Comparison of ENCODE assay signal across 8 cellular contexts in the genomic region with DNA sequence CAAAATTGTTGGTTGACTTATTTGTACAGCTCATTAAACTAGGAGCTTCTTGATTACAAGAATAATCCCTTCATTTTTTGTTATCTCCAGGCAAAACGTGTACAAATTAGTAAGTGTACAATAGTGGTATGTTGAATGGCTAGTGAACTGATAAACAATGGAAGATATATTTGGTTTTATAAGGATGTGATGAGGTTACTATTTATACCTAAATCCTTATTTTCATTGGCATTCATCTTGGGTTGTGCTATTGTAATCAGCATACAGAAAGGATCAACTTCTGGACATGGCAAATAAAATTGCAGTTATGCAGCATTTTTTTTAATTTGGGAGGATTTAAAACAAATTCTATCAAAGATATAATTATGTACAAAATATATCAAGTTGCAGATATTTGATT.
"Had no signal": no experiment of that assay in that cellular context is flagged by ENCODE, and none has a peak within 500 bp of the region (broad histone marks: within the 10 kb centered on the region; RNA-seq: fewer than 3 reads in every experiment).

No MANE protein-coding gene starts in this region.

- H3K4me3 ChIP-seq: GM12878 had no signal

- FAIRE-seq: G401.6, GM12878, GM12891, GM12892, GM18507, GM19239 had no signal

- ATAC-seq: GM12878 had no signal

- DNase-seq: GDM1, GF-D8 had no signal
